Comparison of ENCODE assay signal across 1 cellular context in the genomic region with DNA sequence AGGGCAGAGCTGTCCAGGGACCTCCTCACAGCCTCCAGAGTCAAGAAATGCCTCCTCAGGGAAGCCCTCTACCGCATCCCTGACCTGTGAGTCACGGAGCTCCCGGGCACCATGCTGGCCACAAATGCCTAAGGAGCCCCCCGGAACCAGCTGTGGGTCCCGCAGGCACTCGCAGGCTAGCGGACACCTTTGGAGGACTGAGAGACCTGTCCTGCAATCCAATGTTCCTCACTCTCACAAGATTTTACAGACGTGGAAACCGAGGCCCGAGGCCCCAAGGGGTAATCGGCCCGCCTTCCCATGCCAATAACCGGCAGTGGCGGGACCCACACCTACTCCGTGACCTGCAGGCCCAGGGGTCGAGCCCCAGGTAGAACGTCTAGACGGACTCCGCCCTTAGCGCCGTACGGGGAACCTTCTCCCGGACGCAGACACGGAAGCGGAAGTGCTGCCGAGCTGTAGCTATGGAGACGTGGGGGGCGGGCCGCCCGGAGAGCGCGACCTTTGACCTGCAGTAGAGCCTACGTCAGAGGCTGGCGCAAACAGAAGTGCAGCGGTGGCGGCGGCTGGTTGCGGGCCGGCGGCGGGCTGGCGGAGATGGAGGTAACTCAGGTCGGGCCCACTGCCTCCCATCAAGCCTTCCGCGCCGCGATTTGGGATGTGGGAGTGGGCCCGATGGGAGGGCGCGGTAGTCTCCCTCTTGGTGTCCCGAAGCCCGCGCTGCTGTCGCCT.
TF ChIP-seq lines count a peak whose summit lies in the region.

A gene with protein sequence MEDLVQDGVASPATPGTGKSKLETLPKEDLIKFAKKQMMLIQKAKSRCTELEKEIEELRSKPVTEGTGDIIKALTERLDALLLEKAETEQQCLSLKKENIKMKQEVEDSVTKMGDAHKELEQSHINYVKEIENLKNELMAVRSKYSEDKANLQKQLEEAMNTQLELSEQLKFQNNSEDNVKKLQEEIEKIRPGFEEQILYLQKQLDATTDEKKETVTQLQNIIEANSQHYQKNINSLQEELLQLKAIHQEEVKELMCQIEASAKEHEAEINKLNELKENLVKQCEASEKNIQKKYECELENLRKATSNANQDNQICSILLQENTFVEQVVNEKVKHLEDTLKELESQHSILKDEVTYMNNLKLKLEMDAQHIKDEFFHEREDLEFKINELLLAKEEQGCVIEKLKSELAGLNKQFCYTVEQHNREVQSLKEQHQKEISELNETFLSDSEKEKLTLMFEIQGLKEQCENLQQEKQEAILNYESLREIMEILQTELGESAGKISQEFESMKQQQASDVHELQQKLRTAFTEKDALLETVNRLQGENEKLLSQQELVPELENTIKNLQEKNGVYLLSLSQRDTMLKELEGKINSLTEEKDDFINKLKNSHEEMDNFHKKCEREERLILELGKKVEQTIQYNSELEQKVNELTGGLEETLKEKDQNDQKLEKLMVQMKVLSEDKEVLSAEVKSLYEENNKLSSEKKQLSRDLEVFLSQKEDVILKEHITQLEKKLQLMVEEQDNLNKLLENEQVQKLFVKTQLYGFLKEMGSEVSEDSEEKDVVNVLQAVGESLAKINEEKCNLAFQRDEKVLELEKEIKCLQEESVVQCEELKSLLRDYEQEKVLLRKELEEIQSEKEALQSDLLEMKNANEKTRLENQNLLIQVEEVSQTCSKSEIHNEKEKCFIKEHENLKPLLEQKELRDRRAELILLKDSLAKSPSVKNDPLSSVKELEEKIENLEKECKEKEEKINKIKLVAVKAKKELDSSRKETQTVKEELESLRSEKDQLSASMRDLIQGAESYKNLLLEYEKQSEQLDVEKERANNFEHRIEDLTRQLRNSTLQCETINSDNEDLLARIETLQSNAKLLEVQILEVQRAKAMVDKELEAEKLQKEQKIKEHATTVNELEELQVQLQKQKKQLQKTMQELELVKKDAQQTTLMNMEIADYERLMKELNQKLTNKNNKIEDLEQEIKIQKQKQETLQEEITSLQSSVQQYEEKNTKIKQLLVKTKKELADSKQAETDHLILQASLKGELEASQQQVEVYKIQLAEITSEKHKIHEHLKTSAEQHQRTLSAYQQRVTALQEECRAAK (N-terminal part only) (plus strand): TSS at position 529 of the 732 bp plus-strand sequence. CDS start 69 bp downstream, at position 598.

TF ChIP-seq in HepG2, 621 proteins besides CTCF, POLR2A, EP300 and RAD21 (continued from another document):
- TF ChIP-seq ZNF335 (CRISPR knock-in tag; IDR thresholded peaks at IDR 0.05) (0 out of 2 replicates have a peak, but pooled peaks have one; percentile 69), ZZZ3 (CRISPR knock-in tag; IDR thresholded peaks at IDR 0.05; ENCODE audit: borderline replicate concordance) (no peak)
